In genomic region chr2:3377279-3377611, GRCh38 we compare ENCODE assay signal across 8 cellular contexts. TPM values are rescaled to one million over a fixed set of nuclear protein-coding genes. Genes with fewer than 3 reads are reported as not detected.
DNase-seq lines count a peak whose midpoint lies in the region; ATAC-seq, FAIRE-seq and TF ChIP-seq lines count a peak whose summit lies in the region.

No MANE protein-coding gene starts in this region.

- H3K4me1 Mint-ChIP-seq in stimulated activated naive B cell treated with anti-CD40 and anti-IgM and Interleukin-4, amounts not matched to agents 10 μg/mL and 1 μg/mL and 100 μg/mL, for 72 hours = peaks cover 18 to 43% of the 10 kb centered on the region in 2 donors

- H3K4me3 Mint-ChIP-seq in stimulated activated naive B cell treated with anti-CD40 and anti-IgM and Interleukin-4, amounts not matched to agents 10 μg/mL and 1 μg/mL and 100 μg/mL, for 72 hours = peak overlapping the region; percentile 97 to 99

- in situ Hi-C loops in K562 (cut with MboI) = no loop called here

- no peaks in the 10 kb centered on the region for H3K27me3 ChIP-seq in BLaER1 treated with 17β-estradiol and CSF1 and Interleukin-3, amounts not matched to agents 10 nM and 100 nM
- no peaks in the 10 kb centered on the region for H3K27me3 ChIP-seq in OCI-LY3 (ENCODE audit: low read depth, low read length)
- no peaks in the 10 kb centered on the region for H3K27me3 ChIP-seq in K562 (ENCODE audit: control insufficient read depth in 2 of 2, insufficient read depth in 2 of 2, low read length in 2 of 2)
- H3K27me3 ChIP-seq in kidney epithelial cell (ENCODE audit: control insufficient read depth, insufficient read depth, low read length) = no peaks in the 10 kb centered on the region

- peaks cover 4 to 23% (median 14%) of the 10 kb centered on the region in 11 experiments; a peak in 18 of 22 replicates for H3K36me3 ChIP-seq in BLaER1 treated with 17β-estradiol and CSF1 and Interleukin-3, amounts not matched to agents 10 nM and 100 nM
- H3K36me3 ChIP-seq in OCI-LY3 (replicated peaks; ENCODE audit: low read depth, low read length) (peaks cover 16% of the 10 kb centered on the region), K562 (ENCODE audit: control insufficient read depth, insufficient read depth, low read length) (peaks cover 23% of the 10 kb centered on the region; the same call in 2 of the 3 replicates), kidney epithelial cell (ENCODE audit: control insufficient read depth, insufficient read depth, low read length) (no peaks in the 10 kb centered on the region)

- CTCF ChIA-PET in K562 (lab: Yijun Ruan, JAX; ENCODE audit: low intra/inter-chr PET ratio) = no interaction called here

- intact Hi-C loops in K562 (cut with micrococcal nuclease) = no loop called here

- H3K4me2 ChIP-seq in BLaER1 treated with 17β-estradiol and CSF1 and Interleukin-3, amounts not matched to agents 10 nM and 100 nM = peak overlapping the region; percentile 84 to 97 (median 95)
- H3K4me2 ChIP-seq in OCI-LY3 (ENCODE audit: low read length) (peak overlapping the region; percentile 94), K562 (ENCODE audit: insufficient read depth, low read length) (peak overlapping the region; percentile 96)

- H3K27me3 Mint-ChIP-seq in stimulated activated naive B cell treated with anti-CD40 and anti-IgM and Interleukin-4, amounts not matched to agents 10 μg/mL and 1 μg/mL and 100 μg/mL, for 72 hours = no peaks in the 10 kb centered on the region

- POLR2A ChIA-PET in K562 (lab: Yijun Ruan, JAX) = interaction anchor here (0.7 to 1.8 kb wide), 5 partner anchors 10 to 284 kb away, joined by 3 to 6 read pairs (median 3); no protein-coding TSS in a partner anchor

- no peak for TF ChIP-seq POLR2A in K562 (conservative IDR thresholded peaks at IDR 0.05)

- peak overlapping the region; percentile 51; the same call in 1 of the 2 replicates for H2AFZ ChIP-seq in OCI-LY3 (ENCODE audit: low read depth, low read length)
- H2AFZ ChIP-seq in K562 (ENCODE audit: low read depth, low read length) = peak overlapping the region; percentile 89

- WGBS in K562 (ENCODE audit: insufficient coverage, low coverage, missing lambda C conversion rate) = 0% methylated on average over 7 of the region's 8 CpGs

- no peak for TF ChIP-seq EP300 in K562 (IDR thresholded peaks at IDR 0.05; ENCODE audit: low read length)

- H3K27ac Mint-ChIP-seq in stimulated activated naive B cell treated with anti-CD40 and anti-IgM and Interleukin-4, amounts not matched to agents 10 μg/mL and 1 μg/mL and 100 μg/mL, for 72 hours = peak overlapping the region; percentile 99

- H3K4me3 ChIP-seq in BLaER1 treated with 17β-estradiol and CSF1 and Interleukin-3, amounts not matched to agents 10 nM and 100 nM = peak overlapping the region; percentile 75 to 97 (median 85)
- H3K4me3 ChIP-seq in OCI-LY3 (ENCODE audit: low read length) (peak overlapping the region; percentile 84), K562 (peak overlapping the region; percentile 88), kidney epithelial cell (ENCODE audit: low read depth, low read length) (peak overlapping the region; percentile 76)

- TF ChIP-seq RAD21 in K562 (CRISPR knock-in tag; conservative IDR thresholded peaks at IDR 0.05 in 1 of 2, IDR thresholded peaks at IDR 0.05 in 1 of 2) = no peak

- ATAC-seq in GM18907 (IDR thresholded peaks at IDR 0.05; ENCODE audit: unreplicated experiment) (peak; percentile 23), HG03097 (IDR thresholded peaks at IDR 0.05; ENCODE audit: low FRiP score, unreplicated experiment) (peak; percentile 6), K562 (peak; percentile 28)
- ATAC-seq in stimulated activated naive B cell treated with anti-CD40 and anti-IgM and Interleukin-4, amounts not matched to agents 10 μg/mL and 1 μg/mL and 100 μg/mL, for 72 hours (replicated peaks) = peak; percentile 44 to 46

- H3K27ac ChIP-seq in BLaER1 treated with 17β-estradiol and CSF1 and Interleukin-3, amounts not matched to agents 10 nM and 100 nM = peak overlapping the region; percentile 45 to 94 (median 88); a peak in 21 of 22 replicates
- peak overlapping the region; percentile 61 for H3K27ac ChIP-seq in OCI-LY3 (ENCODE audit: low read length)
- H3K27ac ChIP-seq in K562 (ENCODE audit: extremely low read depth, low read depth, low read length) = peak overlapping the region; percentile 89

- no peaks in the 10 kb centered on the region for H4K20me1 ChIP-seq in BLaER1 treated with 17β-estradiol and CSF1 and Interleukin-3, amounts not matched to agents 10 nM and 100 nM
- H4K20me1 ChIP-seq in OCI-LY3 (ENCODE audit: insufficient read depth, low read length) (peaks cover 3% of the 10 kb centered on the region; the same call in 1 of the 2 replicates), K562 (replicated peaks; ENCODE audit: control insufficient read depth, insufficient read depth, low read length) (no peaks in the 10 kb centered on the region)

- no peaks in the 10 kb centered on the region for H3K9me3 Mint-ChIP-seq in stimulated activated naive B cell treated with anti-CD40 and anti-IgM and Interleukin-4, amounts not matched to agents 10 μg/mL and 1 μg/mL and 100 μg/mL, for 72 hours

- H3K4me1 ChIP-seq in BLaER1 treated with 17β-estradiol and CSF1 and Interleukin-3, amounts not matched to agents 10 nM and 100 nM = peaks cover 35 to 45% (median 40%) of the 10 kb centered on the region in 10 experiments
- H3K4me1 ChIP-seq in OCI-LY3 (ENCODE audit: low read length) (peaks cover 24% of the 10 kb centered on the region), K562 (replicated peaks in 1 of 2; ENCODE audit: control insufficient read depth in 2 of 2, insufficient read depth in 2 of 2, low read length in 2 of 2) (peaks cover 17 to 29% of the 10 kb centered on the region in 2 experiments)

- no peaks in the 10 kb centered on the region for H3K9me3 ChIP-seq in BLaER1 treated with 17β-estradiol and CSF1 and Interleukin-3, amounts not matched to agents 10 nM and 100 nM (replicated peaks in 1 of 11)
- H3K9me3 ChIP-seq in OCI-LY3 (ENCODE audit: insufficient read depth, low read length) (no peaks in the 10 kb centered on the region), K562 (replicated peaks; ENCODE audit: control insufficient read depth, insufficient read depth, low read depth, low read length) (no peaks in the 10 kb centered on the region)

- BruUV-seq in K562 (replicated peaks; lab: Mats Ljungman, UMichigan) = TSS peak; percentile 76

- peaks cover 63% of the 10 kb centered on the region for H3K79me2 ChIP-seq in OCI-LY3 (ENCODE audit: low read length)
- peaks cover 61% of the 10 kb centered on the region for H3K79me2 ChIP-seq in K562 (ENCODE audit: control insufficient read depth, insufficient read depth, low read length)

- H3K36me3 Mint-ChIP-seq in stimulated activated naive B cell treated with anti-CD40 and anti-IgM and Interleukin-4, amounts not matched to agents 10 μg/mL and 1 μg/mL and 100 μg/mL, for 72 hours = peaks cover 5 to 15% of the 10 kb centered on the region in 2 donors

- no peak for FAIRE-seq in K562 (lab: Jason Lieb, UNC)

- H3K9ac ChIP-seq in BLaER1 treated with 17β-estradiol and CSF1 and Interleukin-3, amounts not matched to agents 10 nM and 100 nM = peak overlapping the region; percentile 72 to 89 (median 85)
- H3K9ac ChIP-seq in OCI-LY3 (ENCODE audit: low read length) = peak overlapping the region; percentile 83
- H3K9ac ChIP-seq in K562 (ENCODE audit: insufficient read depth in 1 of 2, low read depth in 2 of 2, low read length in 2 of 2) = peak overlapping the region; percentile 82 to 93

- H3K9me1 ChIP-seq in K562 (ENCODE audit: control insufficient read depth, insufficient read depth, low read length) = no peaks in the 10 kb centered on the region

- TF ChIP-seq CTCF in OCI-LY3 (IDR thresholded peaks at IDR 0.05; ENCODE audit: low read depth, low read length) (no peak), K562 (IDR thresholded peaks at IDR 0.05 in 2 of 3, conservative IDR thresholded peaks at IDR 0.05 in 1 of 3; ENCODE audit: insufficient read depth in 2 of 3, low read depth in 1 of 3, low read length in 3 of 3) (no peak), kidney epithelial cell (IDR thresholded peaks at IDR 0.05; ENCODE audit: insufficient read depth, low read length, poor library complexity, severe bottlenecking) (no peak)

- DNase-seq in K562 (ENCODE audit: extremely low read depth in 1 of 4, low spot score in 3 of 4) (peak in 3 of 4 experiments; percentile 49 to 69 (median 53)), kidney epithelial cell (ENCODE audit: low read depth) (peak; percentile 9), iPS-NIHi7 (ENCODE audit: extremely low spot score) (no peak)
- no peak for DNase-seq in stimulated activated naive B cell treated with anti-CD40 and anti-IgM and Interleukin-4, amounts not matched to agents 10 μg/mL and 1 μg/mL and 100 μg/mL, for 72 hours

RNA-seq across cellular contexts. Expression of gene EIPR1, which starts 0.4 kb away (rescaled TPM):
- 45.9 and 69.6 TPM in 2 replicates for total RNA-seq in K562 (2011; cell fraction: chromatin; rRNA removed; ENCODE audit: low replicate concordance)
- 47.4 and 54.2 TPM in 2 replicates for total RNA-seq in K562 (2011; cell fraction: nucleolus; rRNA removed)
- 33.5 and 35.3 TPM in 2 replicates for total RNA-seq in K562 (2011; cell fraction: nucleoplasm; rRNA removed)
- total RNA-seq in K562 (2014; rRNA removed) (49.0 and 50.5 TPM in 2 replicates), K562 (2014; rRNA removed; fragmentation: Illumina TruSeq; extraction: Trizol) (19.7 and 23.9 TPM in 2 replicates), K562 (2015; rRNA removed; fragmentation: Illumina TruSeq; extraction: Trizol) (29.3 and 31.2 TPM in 2 replicates), K562 (2021) (34.1 and 35.9 TPM in 2 replicates), kidney epithelial cell (62.2 and 67.2 TPM in 2 replicates)
- polyA plus RNA-seq in K562 (2011; rRNA removed) (52.0 and 54.4 TPM in 2 replicates), K562 (2014; fragmentation: Illumina TruSeq; extraction: Trizol) (36.4 and 40.6 TPM in 2 replicates), K562 (2014; fragmentation: Nextera tagmentation; extraction: Ambion mirVana) (10 to 100 TPM; 19.9 to 21.8 TPM), K562 (2014; rRNA removed) (44.9 and 46.1 TPM in 2 replicates)
- polyA plus RNA-seq in K562 (2011; cell fraction: cytosol; rRNA removed) = 57.5 and 76.0 TPM in 2 replicates
- 33.7 and 42.8 TPM in 2 replicates for polyA plus RNA-seq in K562 (2011; cell fraction: nucleus; rRNA removed)
- polyA plus RNA-seq in K562 (2012) = 31.8 and 33.5 TPM in 2 replicates
- polyA minus RNA-seq in K562 (2011; rRNA and poly(A)+ RNA removed) = 33.1 and 38.4 TPM in 2 replicates
- 20.6 and 26.6 TPM in 2 replicates for polyA minus RNA-seq in K562 (2011; cell fraction: cytosol; rRNA and poly(A)+ RNA removed)
- polyA minus RNA-seq in K562 (2011; cell fraction: nucleus; rRNA and poly(A)+ RNA removed) = 31.5 and 49.3 TPM in 2 replicates

RNA-seq across cellular contexts. Expression of gene TRAPPC12, which starts 2.2 kb away (rescaled TPM):
- 208 and 235 TPM in 2 replicates for total RNA-seq in K562 (2011; cell fraction: chromatin; rRNA removed; ENCODE audit: low replicate concordance)
- 133 and 134 TPM in 2 replicates for total RNA-seq in K562 (2011; cell fraction: nucleolus; rRNA removed)
- 126 and 147 TPM in 2 replicates for total RNA-seq in K562 (2011; cell fraction: nucleoplasm; rRNA removed)
- 41.2 and 67.3 TPM in 2 replicates for total RNA-seq in K562 (2014; rRNA removed)
- 29.5 and 30.0 TPM in 2 replicates for total RNA-seq in K562 (2014; rRNA removed; fragmentation: Illumina TruSeq; extraction: Trizol)
- 36.9 and 39.1 TPM in 2 replicates for total RNA-seq in K562 (2015; rRNA removed; fragmentation: Illumina TruSeq; extraction: Trizol)
- total RNA-seq in K562 (2021) = 71.7 and 75.2 TPM in 2 replicates
- polyA plus RNA-seq in K562 (2011; rRNA removed) = 27.5 and 57.2 TPM in 2 replicates
- 22.4 and 23.0 TPM in 2 replicates for polyA plus RNA-seq in K562 (2011; cell fraction: cytosol; rRNA removed)
- polyA plus RNA-seq in K562 (2011; cell fraction: nucleus; rRNA removed) = 86.1 and 127 TPM in 2 replicates
- 50.6 and 93.7 TPM in 2 replicates for polyA plus RNA-seq in K562 (2012)
- polyA plus RNA-seq in K562 (2014; fragmentation: Illumina TruSeq; extraction: Trizol) = 44.2 and 46.7 TPM in 2 replicates
- polyA plus RNA-seq in K562 (2014; fragmentation: Nextera tagmentation; extraction: Ambion mirVana) = 10 to 100 TPM in 1 of 2 experiments, 1 to 10 TPM in 1; 8.0 to 17.3 TPM
- 39.8 and 44.2 TPM in 2 replicates for polyA plus RNA-seq in K562 (2014; rRNA removed)
- polyA minus RNA-seq in K562 (2011; rRNA and poly(A)+ RNA removed) = 39.0 and 48.3 TPM in 2 replicates
- 38.4 and 43.2 TPM in 2 replicates for polyA minus RNA-seq in K562 (2011; cell fraction: cytosol; rRNA and poly(A)+ RNA removed)
- 72.0 and 72.1 TPM in 2 replicates for polyA minus RNA-seq in K562 (2011; cell fraction: nucleus; rRNA and poly(A)+ RNA removed)
- 47.7 and 67.0 TPM in 2 replicates for total RNA-seq in kidney epithelial cell

Comparison
In these comparisons a context has a peak if more than half of its experiments do, and no peak if none do; other contexts are left out.
1. DNase-seq: peak in K562 (3 of 4) and kidney epithelial cell (single experiment); none in stimulated activated naive B cell treated with anti-CD40 and anti-IgM and Interleukin-4, amounts not matched to agents 10 μg/mL and 1 μg/mL and 100 μg/mL, for 72 hours (single experiment) and iPS-NIHi7 (single experiment).
2. Peak in every context shown above with its lines, with median percentiles within 50 percentile points of each other: H3K27ac ChIP-seq, H3K4me2 ChIP-seq, H3K4me3 ChIP-seq, H3K9ac ChIP-seq and ATAC-seq.